18 cellular contexts compared by ENCODE assay signal in the genomic region with DNA sequence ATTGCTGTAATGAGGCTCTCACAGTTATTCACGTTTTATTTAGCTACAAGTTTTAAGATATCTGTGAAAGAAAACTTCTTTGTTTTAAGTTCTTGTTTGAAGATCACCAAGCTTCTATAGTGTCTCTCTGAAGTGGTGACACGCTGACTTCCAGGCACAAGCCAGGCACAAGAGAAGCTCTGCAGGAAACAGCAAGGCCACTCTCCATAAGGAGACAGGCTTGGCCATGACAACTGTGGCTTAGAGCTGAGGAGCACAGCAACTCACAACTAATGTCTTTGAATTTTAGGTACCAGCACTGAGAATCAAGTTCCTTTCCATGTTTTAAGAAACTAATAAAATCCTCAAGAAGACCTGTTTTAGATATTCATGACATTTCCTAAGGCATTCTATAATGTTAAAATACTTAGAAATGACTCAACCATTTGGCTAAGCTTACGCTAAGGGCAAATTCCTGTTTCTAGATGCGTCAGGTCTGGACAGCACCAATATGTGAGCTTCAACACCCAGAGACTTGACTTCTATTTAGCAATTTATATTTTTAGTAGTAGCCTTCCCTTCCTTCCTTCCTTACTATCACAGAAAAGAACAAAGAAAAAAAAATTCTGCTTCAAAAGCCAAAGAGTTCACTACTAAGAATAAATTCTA. TPM values are rescaled to one million over a fixed set of nuclear protein-coding genes. Genes with fewer than 3 reads are reported as not detected.
A peak's percentile ranks its signal among the peaks of the same experiment; 100 is the strongest.
DNase-seq lines count a peak whose midpoint lies in the region; ATAC-seq and TF ChIP-seq lines count a peak whose summit lies in the region.
"Had no signal": no experiment of that assay in that cellular context is flagged by ENCODE, and none has a peak within 500 bp of the region (broad histone marks: within the 10 kb centered on the region; RNA-seq: fewer than 3 reads in every experiment).

No MANE protein-coding gene starts in this region.

- H3K4me3 ChIP-seq in HUES64 (ENCODE audit: low read length) = no peak overlapping the region
- H3K4me3 ChIP-seq in fibroblast of pulmonary artery (replicated peaks; ENCODE audit: low read depth, low read length) = no peak overlapping the region
- H3K4me3 ChIP-seq in parathyroid adenoma (ENCODE audit: low read depth, low read length) = no peak overlapping the region
- H3K4me3 ChIP-seq: BLaER1 treated with 17β-estradiol and CSF1 and Interleukin-3, amounts not matched to agents 10 nM and 100 nM; uterus had no signal

- H3K4me1 Mint-ChIP-seq in stimulated activated memory B cell treated with anti-CD40 and anti-IgM and Interleukin-4, amounts not matched to agents 10 μg/mL and 1 μg/mL and 100 μg/mL, for 72 hours = peaks cover 6% of the 10 kb centered on the region

- ATAC-seq in GM19452 (IDR thresholded peaks at IDR 0.05; ENCODE audit: unreplicated experiment) = no peak
- no peak for ATAC-seq in HG02884 (IDR thresholded peaks at IDR 0.05; ENCODE audit: unreplicated experiment)
- no peak for ATAC-seq in stimulated activated memory B cell treated with anti-CD40 and anti-IgM and Interleukin-4, amounts not matched to agents 10 μg/mL and 1 μg/mL and 100 μg/mL, for 72 hours
- ATAC-seq: activated CD4-positive, CD25-positive, alpha-beta regulatory T cell treated with anti-CD3 and anti-CD28 coated beads, Interleukin-2, amount 50 U/mL, for 24 hours; natural killer cell treated with Interleukin-12 subunit alpha and Interleukin-12 subunit beta and Interleukin-15 and Interleukin-18, amount 100 ng/mL, for 72 hours; T-cell had no signal

- H3K36me3 Mint-ChIP-seq in stimulated activated memory B cell treated with anti-CD40 and anti-IgM and Interleukin-4, amounts not matched to agents 10 μg/mL and 1 μg/mL and 100 μg/mL, for 72 hours = peaks cover 7% of the 10 kb centered on the region
- H3K36me3 Mint-ChIP-seq: natural killer cell treated with Interleukin-12 subunit alpha and Interleukin-12 subunit beta and Interleukin-15 and Interleukin-18, amount 100 ng/mL, for 72 hours had no signal

- 90% methylated on average over 4 of the region's 4 CpGs for whole genome bisulfite sequencing in HUES64

- H2AFZ ChIP-seq in parathyroid adenoma = no peak overlapping the region

- no peaks in the 10 kb centered on the region for H3K79me2 ChIP-seq in parathyroid adenoma

- no peak overlapping the region for H3K4me2 ChIP-seq in parathyroid adenoma (ENCODE audit: low read length)
- H3K4me2 ChIP-seq: KMS-11 had no signal

- no peaks in the 10 kb centered on the region for H3K27me3 Mint-ChIP-seq in stimulated activated memory B cell treated with anti-CD40 and anti-IgM and Interleukin-4, amounts not matched to agents 10 μg/mL and 1 μg/mL and 100 μg/mL, for 72 hours
- H3K27me3 Mint-ChIP-seq: activated naive CD8-positive, alpha-beta T cell treated with anti-CD3 and anti-CD28 coated beads, Interleukin-2, amount 10 ng/mL, durations not matched to agents 7 days and 5 days; T-cell had no signal

- DNase-seq in amniotic stem cell (lab: John Stamatoyannopoulos, UW) (peak; percentile 12), fibroblast of pulmonary artery (ENCODE audit: low read depth) (peak; percentile 81)
- DNase-seq: activated naive CD8-positive, alpha-beta T cell treated with anti-CD3 and anti-CD28 coated beads, Interleukin-2, amount 10 ng/mL, durations not matched to agents 7 days and 5 days; effector CD4-positive, alpha-beta T cell; NCI-H1436 treated with DMSO at 0.1 percent for 48 hours; NCI-H446; stimulated activated naive CD4-positive, alpha-beta T cell treated with Interleukin-2 at 50 U/mL for 16 hours; T-cell; uterus had no signal

- no peak overlapping the region for H3K27ac Mint-ChIP-seq in stimulated activated memory B cell treated with anti-CD40 and anti-IgM and Interleukin-4, amounts not matched to agents 10 μg/mL and 1 μg/mL and 100 μg/mL, for 72 hours
- H3K27ac Mint-ChIP-seq: activated naive CD8-positive, alpha-beta T cell treated with anti-CD3 and anti-CD28 coated beads, Interleukin-2, amount 10 ng/mL, durations not matched to agents 7 days and 5 days; natural killer cell treated with Interleukin-12 subunit alpha and Interleukin-12 subunit beta and Interleukin-15 and Interleukin-18, amount 100 ng/mL, for 72 hours; T-cell had no signal

- H3K9me3 Mint-ChIP-seq in stimulated activated memory B cell treated with anti-CD40 and anti-IgM and Interleukin-4, amounts not matched to agents 10 μg/mL and 1 μg/mL and 100 μg/mL, for 72 hours = no peaks in the 10 kb centered on the region
- H3K9me3 Mint-ChIP-seq: activated naive CD8-positive, alpha-beta T cell treated with anti-CD3 and anti-CD28 coated beads, Interleukin-2, amount 10 ng/mL, durations not matched to agents 7 days and 5 days; natural killer cell treated with Interleukin-12 subunit alpha and Interleukin-12 subunit beta and Interleukin-15 and Interleukin-18, amount 100 ng/mL, for 72 hours; T-cell had no signal

- peaks cover 45% of the 10 kb centered on the region for H3K4me1 ChIP-seq in HUES64 (ENCODE audit: insufficient read depth, low read length)
- H3K4me1 ChIP-seq in parathyroid adenoma = no peaks in the 10 kb centered on the region
- H3K4me1 ChIP-seq: uterus had no signal

- no peaks in the 10 kb centered on the region for H3K9me3 ChIP-seq in HUES64 (ENCODE audit: insufficient read depth, low read depth, low read length)
- no peaks in the 10 kb centered on the region for H3K9me3 ChIP-seq in parathyroid adenoma (ENCODE audit: control insufficient read depth, low read length)
- H3K9me3 ChIP-seq: uterus had no signal

- H3K9ac ChIP-seq in HUES64 (ENCODE audit: low read depth, low read length) = no peak overlapping the region
- H3K9ac ChIP-seq in parathyroid adenoma = no peak overlapping the region
- H3K9ac ChIP-seq: BLaER1 treated with 17β-estradiol and CSF1 and Interleukin-3, amounts not matched to agents 10 nM and 100 nM; KMS-11 had no signal

- H3K27ac ChIP-seq in HUES64 (ENCODE audit: low read depth, low read length) = peak overlapping the region; percentile 20; the same call in 1 of the 2 replicates
- H3K27ac ChIP-seq in parathyroid adenoma = peak overlapping the region; percentile 44
- H3K27ac ChIP-seq: BLaER1 treated with 17β-estradiol and CSF1 and Interleukin-3, amounts not matched to agents 10 nM and 100 nM; KMS-11; uterus had no signal

- H3K36me3 ChIP-seq in HUES64 (ENCODE audit: insufficient read depth, low read length) (peaks cover 20% of the 10 kb centered on the region), parathyroid adenoma (ENCODE audit: control insufficient read depth, insufficient read depth, low read length) (no peaks in the 10 kb centered on the region)
- H3K36me3 ChIP-seq: uterus had no signal

- H3K27me3 ChIP-seq in HUES64 (ENCODE audit: insufficient read depth, low read length) (no peaks in the 10 kb centered on the region), parathyroid adenoma (ENCODE audit: control insufficient read depth, insufficient read depth, low read length) (no peaks in the 10 kb centered on the region)
- H3K27me3 ChIP-seq: BLaER1 treated with 17β-estradiol and CSF1 and Interleukin-3, amounts not matched to agents 10 nM and 100 nM; uterus had no signal

- no peak overlapping the region for H3K4me3 Mint-ChIP-seq in stimulated activated memory B cell treated with anti-CD40 and anti-IgM and Interleukin-4, amounts not matched to agents 10 μg/mL and 1 μg/mL and 100 μg/mL, for 72 hours
- H3K4me3 Mint-ChIP-seq: activated naive CD8-positive, alpha-beta T cell treated with anti-CD3 and anti-CD28 coated beads, Interleukin-2, amount 10 ng/mL, durations not matched to agents 7 days and 5 days; natural killer cell treated with Interleukin-12 subunit alpha and Interleukin-12 subunit beta and Interleukin-15 and Interleukin-18, amount 100 ng/mL, for 72 hours; T-cell had no signal

- no peak for TF ChIP-seq CTCF in fibroblast of pulmonary artery (IDR thresholded peaks at IDR 0.05; ENCODE audit: low read length, missing control alignments)
- no peak for TF ChIP-seq CTCF in parathyroid adenoma (IDR thresholded peaks at IDR 0.05)

RNA-seq across cellular contexts. Expression of a gene that starts 40.2 kb away (rescaled TPM):
- polyA plus RNA-seq in HUES64 (2013, experiment 1 of 2) = 335 TPM
- 380 TPM for polyA plus RNA-seq in HUES64 (2013, experiment 2 of 2)
